ENCODE assay signal across 25 cellular contexts in the genomic region with DNA sequence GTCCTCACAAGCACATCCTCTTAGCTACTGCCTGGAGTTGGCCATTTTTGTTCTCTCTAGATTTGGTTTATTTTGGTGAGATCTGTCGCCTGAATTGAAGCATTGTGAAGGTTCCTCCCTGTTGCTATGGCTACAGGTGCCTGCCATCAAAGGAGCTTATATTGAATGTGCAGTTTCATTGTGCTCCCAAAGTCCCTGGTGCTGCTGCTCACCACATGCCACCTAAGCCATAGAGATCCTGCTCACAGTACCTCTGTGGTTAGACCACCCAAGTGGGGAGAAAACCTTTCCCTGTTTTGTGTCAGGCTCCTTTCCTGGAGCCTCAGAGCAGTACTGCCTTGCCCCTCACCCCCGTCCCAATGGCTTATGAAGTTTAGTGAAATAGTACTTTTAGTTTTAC.
"Had no signal": no experiment of that assay in that cellular context is flagged by ENCODE, and none has a peak within 500 bp of the region (broad histone marks: within the 10 kb centered on the region; RNA-seq: fewer than 3 reads in every experiment).

No MANE protein-coding gene starts in this region.

- ATAC-seq: esophagus mucosa; left colon; naive thymus-derived CD4-positive, alpha-beta T cell; stimulated activated effector memory CD8-positive, alpha-beta T cell treated with anti-CD3 and anti-CD28 coated beads, Interleukin-12 subunit alpha, Interleukin-12 subunit beta, amount 100 ng/mL, for 72 hours had no signal

- DNase-seq: activated CD4-positive, alpha-beta memory T cell treated with anti-CD3 and anti-CD28 coated beads, Interleukin-2, amount 10 ng/mL, durations not matched to agents 7 days and 5 days; activated CD4-positive, alpha-beta T cell treated with anti-CD3 and anti-CD28 coated beads, Interleukin-2, amount 10 ng/mL, durations not matched to agents 24 days and 14 days; activated CD4-positive, CD25-positive, alpha-beta regulatory T cell treated with anti-CD3 and anti-CD28 coated beads, Interleukin-2, amount 50 U/mL, for 72 hours; activated CD8-positive, alpha-beta memory T cell treated with anti-CD3 and anti-CD28 coated beads, Interleukin-2, amount 50 U/mL, for 48 hours; activated gamma-delta T cell; activated naive CD4-positive, alpha-beta T cell treated with anti-CD3 and anti-CD28 coated beads, Interleukin-2, amount 10 ng/mL, durations not matched to agents 7 days and 5 days; activated naive CD8-positive, alpha-beta T cell treated with anti-CD3 and anti-CD28 coated beads, Interleukin-2, amount 10 ng/mL, durations not matched to agents 7 days and 5 days; activated T-cell treated with anti-CD3 and anti-CD28 coated beads, Interleukin-2, amount 50 U/mL, for 24 hours; amniotic stem cell; brain microvascular endothelial cell; endodermal cell; foreskin fibroblast; hippocampal formation; kidney; left colon; midbrain; naive thymus-derived CD4-positive, alpha-beta T cell; right lobe of liver; stimulated activated CD4-positive, alpha-beta T cell treated with anti-CD3 and anti-CD28 coated beads, Interleukin-4, amount 100 ng/mL, for 24 hours; T1000; trophoblast cell; uterus; WERI-Rb-1 had no signal
